ENCODE assay signal across 2 cellular contexts in genomic region chr9:134601764-134602163, GRCh38.
TF ChIP-seq lines count a peak whose summit lies in the region.

No MANE protein-coding gene starts in this region.

TF ChIP-seq in IMR-90, 13 proteins besides CTCF, POLR2A, EP300 and RAD21:
- TF ChIP-seq USF2 (IDR thresholded peaks at IDR 0.05; ENCODE audit: low read depth, low read length) (peak; percentile 80), SMC3 (IDR thresholded peaks at IDR 0.05; ENCODE audit: low read depth, low read length) (no peak)

TF ChIP-seq in endothelial cell of umbilical vein, 7 proteins besides CTCF, POLR2A, EP300 and RAD21:
- no peak for TF ChIP-seq JUN (IDR thresholded peaks at IDR 0.05; ENCODE audit: borderline replicate concordance, insufficient read depth, insufficient read length, low read depth)
- no peak for TF ChIP-seq POLR2AphosphoS5 (IDR thresholded peaks at IDR 0.05; ENCODE audit: insufficient read depth, low read depth, low read length)
- no peak for TF ChIP-seq GATA2 (IDR thresholded peaks at IDR 0.05; ENCODE audit: insufficient read depth, insufficient read length, low read depth, low read length)
- no peak for TF ChIP-seq FOS (IDR thresholded peaks at IDR 0.05; ENCODE audit: borderline replicate concordance, insufficient read depth, low read length)
- TF ChIP-seq MAX (IDR thresholded peaks at IDR 0.05; ENCODE audit: insufficient read depth, insufficient read length), result no peak
- no peak for TF ChIP-seq EZH2 (IDR thresholded peaks at IDR 0.05; ENCODE audit: borderline replicate concordance, low read depth, low read length, severe bottlenecking)
- TF ChIP-seq MYC (IDR thresholded peaks at IDR 0.05; ENCODE audit: low read depth, low read length), result no peak
